1 cellular context compared by ENCODE assay signal in the genomic region with DNA sequence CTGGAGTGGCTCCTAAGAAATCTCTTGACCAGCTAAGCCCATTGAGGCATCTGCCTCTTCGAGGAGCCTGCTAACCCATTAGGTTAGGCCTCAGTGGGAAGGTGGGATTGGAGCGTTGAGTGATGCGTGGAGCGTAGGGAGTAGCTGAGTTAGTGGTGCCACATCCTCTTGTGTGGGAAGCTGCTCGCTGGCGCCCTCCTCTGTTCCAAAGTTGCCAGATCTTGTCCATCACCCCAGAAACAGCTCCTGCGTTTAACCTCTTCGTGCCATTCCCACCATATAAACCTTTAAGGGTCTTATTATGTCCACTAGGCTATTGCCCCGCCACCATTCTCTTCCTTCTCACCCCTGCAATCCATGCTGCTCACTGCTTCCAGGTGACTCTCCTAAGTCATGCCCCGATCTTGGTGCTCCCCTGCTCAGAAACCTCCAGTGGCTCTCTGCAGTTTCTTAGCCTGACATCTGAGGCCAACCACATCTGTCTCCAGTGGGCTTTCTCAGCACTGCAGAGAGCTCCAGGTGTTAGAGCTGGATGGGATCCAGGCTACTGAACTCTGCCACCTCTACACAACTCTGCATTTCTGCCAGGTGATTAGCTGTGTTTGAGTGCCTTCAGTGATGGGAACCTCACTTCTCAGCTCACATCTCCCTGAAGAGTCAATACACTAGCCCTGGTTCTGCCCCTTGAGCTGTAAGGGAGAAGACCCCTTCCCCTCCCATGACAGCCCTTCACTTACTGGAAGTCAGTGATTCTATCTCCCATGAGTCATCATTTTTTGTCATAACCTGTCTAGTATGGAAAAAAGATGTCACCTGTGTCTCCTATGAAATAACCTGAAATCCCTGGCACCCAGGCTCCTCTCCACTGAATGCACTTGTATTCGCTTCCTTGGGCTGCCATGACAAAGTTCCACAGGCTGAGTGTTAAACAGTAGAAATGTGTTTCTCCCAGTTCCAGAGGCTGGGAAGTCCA.
TF ChIP-seq lines count a peak whose summit lies in the region.

No MANE protein-coding gene starts in this region.

TF ChIP-seq in SK-N-SH treated with all-trans-retinoic acid at 6 μM for 48 hours, 23 proteins besides CTCF, POLR2A, EP300 and RAD21 (continued from another document):
- TF ChIP-seq, protein P1, sequence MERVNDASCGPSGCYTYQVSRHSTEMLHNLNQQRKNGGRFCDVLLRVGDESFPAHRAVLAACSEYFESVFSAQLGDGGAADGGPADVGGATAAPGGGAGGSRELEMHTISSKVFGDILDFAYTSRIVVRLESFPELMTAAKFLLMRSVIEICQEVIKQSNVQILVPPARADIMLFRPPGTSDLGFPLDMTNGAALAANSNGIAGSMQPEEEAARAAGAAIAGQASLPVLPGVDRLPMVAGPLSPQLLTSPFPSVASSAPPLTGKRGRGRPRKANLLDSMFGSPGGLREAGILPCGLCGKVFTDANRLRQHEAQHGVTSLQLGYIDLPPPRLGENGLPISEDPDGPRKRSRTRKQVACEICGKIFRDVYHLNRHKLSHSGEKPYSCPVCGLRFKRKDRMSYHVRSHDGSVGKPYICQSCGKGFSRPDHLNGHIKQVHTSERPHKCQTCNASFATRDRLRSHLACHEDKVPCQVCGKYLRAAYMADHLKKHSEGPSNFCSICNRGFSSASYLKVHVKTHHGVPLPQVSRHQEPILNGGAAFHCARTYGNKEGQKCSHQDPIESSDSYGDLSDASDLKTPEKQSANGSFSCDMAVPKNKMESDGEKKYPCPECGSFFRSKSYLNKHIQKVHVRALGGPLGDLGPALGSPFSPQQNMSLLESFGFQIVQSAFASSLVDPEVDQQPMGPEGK (CRISPR knock-in tag; IDR thresholded peaks at IDR 0.05; ENCODE audit: borderline replicate concordance) = no peak
- TF ChIP-seq ZFP3 (CRISPR knock-in tag; IDR thresholded peaks at IDR 0.05) (no peak), ZNF8 (CRISPR knock-in tag; IDR thresholded peaks at IDR 0.05) (no peak)
